ENCODE assay signal across 2 cellular contexts in the genomic region with DNA sequence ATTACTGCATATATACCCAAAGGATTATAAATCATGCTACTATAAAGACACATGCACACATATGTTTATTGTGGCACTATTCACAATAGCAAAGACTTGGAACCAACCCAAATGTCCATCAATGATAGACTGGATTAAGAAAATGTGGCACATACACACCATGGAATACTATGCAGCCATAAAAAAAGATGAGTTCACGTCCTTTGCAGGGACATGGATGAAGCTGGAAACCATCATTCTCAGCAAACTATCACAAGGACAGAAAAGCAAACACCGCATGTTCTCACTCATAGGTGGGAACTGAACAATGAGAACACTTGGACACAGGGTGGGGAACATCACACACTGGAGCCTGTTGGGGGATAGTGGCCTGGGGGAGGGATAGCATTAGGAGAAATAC.
A peak's percentile ranks its signal among the peaks of the same experiment; 100 is the strongest.
TF ChIP-seq lines count a peak whose summit lies in the region.
"Not testable (repeated sequence)": the region's sequence is repeated elsewhere in the genome, so short reads cannot be mapped to it uniquely, and the experiment has no call there.

No MANE protein-coding gene starts in this region.

- not testable (repeated sequence) for H3K9me3 Mint-ChIP-seq in activated naive CD4-positive, alpha-beta T cell treated with anti-CD3 and anti-CD28 coated beads, Interleukin-2, amount 50 U/mL, for 24 hours

- H3K4me1 ChIP-seq in HEK293 (ENCODE audit: control insufficient read depth, insufficient read depth, low read length) = not testable (repeated sequence)

- POLR2A ChIA-PET in HEK293 (lab: Yijun Ruan, JAX) = not testable (repeated sequence)

- peak overlapping the region; percentile 46 for H3K27ac Mint-ChIP-seq in activated naive CD4-positive, alpha-beta T cell treated with anti-CD3 and anti-CD28 coated beads, Interleukin-2, amount 50 U/mL, for 24 hours

- H3K27ac ChIP-seq in HEK293 (ENCODE audit: extremely low read depth, low read depth, low read length) = not testable (repeated sequence)

- not testable (repeated sequence) for H3K27me3 Mint-ChIP-seq in activated naive CD4-positive, alpha-beta T cell treated with anti-CD3 and anti-CD28 coated beads, Interleukin-2, amount 50 U/mL, for 24 hours

- not testable (repeated sequence) for TF ChIP-seq CTCF in HEK293 (tag by site-specific recombination; IDR thresholded peaks at IDR 0.05)

- H3K36me3 ChIP-seq in HEK293 (ENCODE audit: control insufficient read depth in 2 of 2, insufficient read depth in 1 of 2, low read length in 2 of 2) = not testable (repeated sequence)

- peaks cover 32% of the 10 kb centered on the region for H3K4me1 Mint-ChIP-seq in activated naive CD4-positive, alpha-beta T cell treated with anti-CD3 and anti-CD28 coated beads, Interleukin-2, amount 50 U/mL, for 24 hours

- peaks cover 21% of the 10 kb centered on the region for H3K36me3 Mint-ChIP-seq in activated naive CD4-positive, alpha-beta T cell treated with anti-CD3 and anti-CD28 coated beads, Interleukin-2, amount 50 U/mL, for 24 hours

- CTCF ChIA-PET in HEK293 (lab: Yijun Ruan, JAX) = interaction anchor here (0.9 kb wide), 1 partner anchor 250 kb away, joined by 4 read pairs; no protein-coding TSS in a partner anchor

- not testable (repeated sequence) for H3K9me3 ChIP-seq in HEK293 (ENCODE audit: control insufficient read depth, insufficient read depth, low read depth, low read length)

- not testable (repeated sequence) for H3K4me3 Mint-ChIP-seq in activated naive CD4-positive, alpha-beta T cell treated with anti-CD3 and anti-CD28 coated beads, Interleukin-2, amount 50 U/mL, for 24 hours

- H3K4me3 ChIP-seq in HEK293 (ENCODE audit: low read depth, low read length) = not testable (repeated sequence)

TF ChIP-seq in HEK293, 187 proteins besides CTCF, POLR2A, EP300 and RAD21:
- TF ChIP-seq ZNF146 (tag by site-specific recombination; IDR thresholded peaks at IDR 0.05) = peak; percentile 93
